ENCODE assay signal across 1 cellular context in the genomic region with DNA sequence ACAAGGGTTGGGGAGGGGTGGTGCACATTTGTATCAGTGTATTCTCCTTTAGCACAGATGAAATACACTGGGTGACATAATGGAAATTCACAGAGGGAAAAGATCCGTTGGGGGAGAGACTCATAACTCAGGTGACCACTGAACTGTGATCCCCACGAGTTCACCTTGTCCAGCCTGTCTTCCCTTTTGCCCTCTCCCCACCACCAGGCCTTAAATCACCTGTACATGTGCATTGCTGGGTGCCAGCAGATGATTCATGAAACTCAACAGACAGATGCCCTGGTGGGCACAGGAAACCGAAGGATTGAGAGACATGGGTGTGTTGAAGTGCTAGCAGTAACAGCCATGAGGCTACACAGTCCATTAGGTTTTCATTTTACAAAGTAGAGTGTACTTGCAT.
TF ChIP-seq lines count a peak whose summit lies in the region.

No MANE protein-coding gene starts in this region.

TF ChIP-seq in H1, 55 proteins besides CTCF, POLR2A, EP300 and RAD21:
- TF ChIP-seq CHD1 (IDR thresholded peaks at IDR 0.05; ENCODE audit: low read depth, low read length) (no peak), RXRA (IDR thresholded peaks at IDR 0.05; ENCODE audit: insufficient read depth, low read depth, low read length) (no peak), NANOG (IDR thresholded peaks at IDR 0.05; ENCODE audit: insufficient read depth, low read depth, low read length, poor library complexity, severe bottlenecking) (no peak), ZNF274 (IDR thresholded peaks at IDR 0.05; ENCODE audit: borderline replicate concordance, extremely low read depth, low read length) (no peak), CEBPB (IDR thresholded peaks at IDR 0.05; ENCODE audit: low read depth, low read length) (no peak), FOSL1 (IDR thresholded peaks at IDR 0.05; ENCODE audit: insufficient read depth, low read depth, low read length) (no peak)
